In genomic region chr1:95072532-95073419, GRCh38 we compare ENCODE assay signal across 1 cellular context.
TF ChIP-seq lines count a peak whose summit lies in the region.

ALG14 (minus strand) TSS chr1:95072951; CDS start chr1:95072898, 53 bp downstream.

TF ChIP-seq in K562, 482 proteins besides CTCF, POLR2A, EP300 and RAD21 (continued from another document and continues in another):
- TF ChIP-seq, protein P1, sequence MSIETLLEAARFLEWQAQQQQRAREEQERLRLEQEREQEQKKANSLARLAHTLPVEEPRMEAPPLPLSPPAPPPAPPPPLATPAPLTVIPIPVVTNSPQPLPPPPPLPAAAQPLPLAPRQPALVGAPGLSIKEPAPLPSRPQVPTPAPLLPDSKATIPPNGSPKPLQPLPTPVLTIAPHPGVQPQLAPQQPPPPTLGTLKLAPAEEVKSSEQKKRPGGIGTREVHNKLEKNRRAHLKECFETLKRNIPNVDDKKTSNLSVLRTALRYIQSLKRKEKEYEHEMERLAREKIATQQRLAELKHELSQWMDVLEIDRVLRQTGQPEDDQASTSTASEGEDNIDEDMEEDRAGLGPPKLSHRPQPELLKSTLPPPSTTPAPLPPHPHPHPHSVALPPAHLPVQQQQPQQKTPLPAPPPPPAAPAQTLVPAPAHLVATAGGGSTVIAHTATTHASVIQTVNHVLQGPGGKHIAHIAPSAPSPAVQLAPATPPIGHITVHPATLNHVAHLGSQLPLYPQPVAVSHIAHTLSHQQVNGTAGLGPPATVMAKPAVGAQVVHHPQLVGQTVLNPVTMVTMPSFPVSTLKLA (conservative IDR thresholded peaks at IDR 0.05): peak; percentile 86 to 90
- TF ChIP-seq, protein P2, sequence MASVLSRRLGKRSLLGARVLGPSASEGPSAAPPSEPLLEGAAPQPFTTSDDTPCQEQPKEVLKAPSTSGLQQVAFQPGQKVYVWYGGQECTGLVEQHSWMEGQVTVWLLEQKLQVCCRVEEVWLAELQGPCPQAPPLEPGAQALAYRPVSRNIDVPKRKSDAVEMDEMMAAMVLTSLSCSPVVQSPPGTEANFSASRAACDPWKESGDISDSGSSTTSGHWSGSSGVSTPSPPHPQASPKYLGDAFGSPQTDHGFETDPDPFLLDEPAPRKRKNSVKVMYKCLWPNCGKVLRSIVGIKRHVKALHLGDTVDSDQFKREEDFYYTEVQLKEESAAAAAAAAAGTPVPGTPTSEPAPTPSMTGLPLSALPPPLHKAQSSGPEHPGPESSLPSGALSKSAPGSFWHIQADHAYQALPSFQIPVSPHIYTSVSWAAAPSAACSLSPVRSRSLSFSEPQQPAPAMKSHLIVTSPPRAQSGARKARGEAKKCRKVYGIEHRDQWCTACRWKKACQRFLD (CRISPR knock-in tag; IDR thresholded peaks at IDR 0.05): peak; percentile 47; the same call in 1 of the 2 replicates
- TF ChIP-seq NFIX (CRISPR knock-in tag; IDR thresholded peaks at IDR 0.05; ENCODE audit: low read depth) (no peak), HBP1 (CRISPR knock-in tag; IDR thresholded peaks at IDR 0.05) (peak; percentile 77; the same call in 1 of the 2 replicates), ZNF830 (CRISPR knock-in tag; IDR thresholded peaks at IDR 0.05) (no peak), COPS2 (conservative IDR thresholded peaks at IDR 0.05) (no peak), WHSC1 (IDR thresholded peaks at IDR 0.05; ENCODE audit: low read length) (no peak), ZNF133 (CRISPR knock-in tag; IDR thresholded peaks at IDR 0.05) (no peak), HDAC8 (tag; IDR thresholded peaks at IDR 0.05) (no peak), ZNF280A (IDR thresholded peaks at IDR 0.05; ENCODE audit: low read depth, partially characterized antibody) (no peak), LCOR (CRISPR knock-in tag; IDR thresholded peaks at IDR 0.05) (peak; percentile 69; the same call in 1 of the 2 replicates), ZNF143 (CRISPR knock-in tag; IDR thresholded peaks at IDR 0.05) (peak; percentile 95), POLR3G (IDR thresholded peaks at IDR 0.05; ENCODE audit: extremely low read depth, insufficient read length, insufficient replicate concordance) (no peak), CBX3 (IDR thresholded peaks at IDR 0.05; ENCODE audit: borderline replicate concordance in 1 of 2, low read length in 2 of 2) (no peak; a peak in 1 of 3 replicates), ZNF431 (CRISPR knock-in tag; IDR thresholded peaks at IDR 0.05) (no peak), EWSR1 (IDR thresholded peaks at IDR 0.05; ENCODE audit: borderline replicate concordance, low read depth, partially characterized antibody) (no peak), TAF15 (IDR thresholded peaks at IDR 0.05; ENCODE audit: low read depth, low read length) (no peak), PCBP2 (IDR thresholded peaks at IDR 0.05; ENCODE audit: low read depth, low read length, poor library complexity, severe bottlenecking) (no peak), ILK (tag; IDR thresholded peaks at IDR 0.05; ENCODE audit: borderline replicate concordance, low read depth) (no peak), SETDB1 (IDR thresholded peaks at IDR 0.05; ENCODE audit: low read length) (peak; percentile 85), CREM (IDR thresholded peaks at IDR 0.05; ENCODE audit: low read depth) (peak; percentile 72), ZNF766 (CRISPR knock-in tag; conservative IDR thresholded peaks at IDR 0.05) (peak; percentile 68), ZNF785 (CRISPR knock-in tag; IDR thresholded peaks at IDR 0.05) (no peak), ZNF184 (CRISPR knock-in tag; IDR thresholded peaks at IDR 0.05) (no peak), LEF1 (IDR thresholded peaks at IDR 0.05) (no peak), KLF10 (CRISPR knock-in tag; IDR thresholded peaks at IDR 0.05) (no peak), CHD2 (IDR thresholded peaks at IDR 0.05; ENCODE audit: low read depth, low read length) (no peak), ZNF592 (IDR thresholded peaks at IDR 0.05) (peak; percentile 54; the same call in 1 of the 2 replicates), KHSRP (IDR thresholded peaks at IDR 0.05) (no peak), RBM17 (IDR thresholded peaks at IDR 0.05; ENCODE audit: borderline replicate concordance, low read depth, low read length) (no peak), CBFA2T2 (conservative IDR thresholded peaks at IDR 0.05) (no peak), MED1 (CRISPR knock-in tag; IDR thresholded peaks at IDR 0.05; ENCODE audit: borderline replicate concordance) (no peak), RB1 (IDR thresholded peaks at IDR 0.05; ENCODE audit: low read depth) (no peak; the same call in 1 of the 2 replicates), TCF3 (CRISPR knock-in tag; IDR thresholded peaks at IDR 0.05) (no peak), MXD1 (CRISPR knock-in tag; IDR thresholded peaks at IDR 0.05; ENCODE audit: borderline replicate concordance, poor library complexity, severe bottlenecking) (no peak), FOXP4 (CRISPR knock-in tag; IDR thresholded peaks at IDR 0.05; ENCODE audit: borderline replicate concordance) (no peak), RBM25 (IDR thresholded peaks at IDR 0.05; ENCODE audit: low read depth, low read length, severe bottlenecking) (no peak), RBM34 (IDR thresholded peaks at IDR 0.05; ENCODE audit: borderline replicate concordance, insufficient read depth, low read length) (no peak), CHCHD3 (CRISPR knock-in tag; IDR thresholded peaks at IDR 0.05) (no peak), ZFP30 (CRISPR knock-in tag; IDR thresholded peaks at IDR 0.05; ENCODE audit: borderline replicate concordance) (no peak), ID3 (CRISPR knock-in tag; IDR thresholded peaks at IDR 0.05) (no peak), ID3 (tag; IDR thresholded peaks at IDR 0.05) (peak; percentile 78; the same call in 1 of the 2 replicates), MIER1 (IDR thresholded peaks at IDR 0.05; ENCODE audit: low read depth) (0 out of 2 replicates have a peak, but pooled peaks have one; percentile 20), NBN (IDR thresholded peaks at IDR 0.05; ENCODE audit: low read depth) (peak; percentile 83), ZKSCAN1 (IDR thresholded peaks at IDR 0.05; ENCODE audit: low read depth, low read length) (no peak), TEAD1 (CRISPR knock-in tag; IDR thresholded peaks at IDR 0.05) (0 out of 4 replicates have a peak, but pooled peaks of 1 of the 2 experiments have one; percentile 57), PURB (CRISPR knock-in tag; IDR thresholded peaks at IDR 0.05; ENCODE audit: low read depth) (no peak)
- TF ChIP-seq, protein P3, sequence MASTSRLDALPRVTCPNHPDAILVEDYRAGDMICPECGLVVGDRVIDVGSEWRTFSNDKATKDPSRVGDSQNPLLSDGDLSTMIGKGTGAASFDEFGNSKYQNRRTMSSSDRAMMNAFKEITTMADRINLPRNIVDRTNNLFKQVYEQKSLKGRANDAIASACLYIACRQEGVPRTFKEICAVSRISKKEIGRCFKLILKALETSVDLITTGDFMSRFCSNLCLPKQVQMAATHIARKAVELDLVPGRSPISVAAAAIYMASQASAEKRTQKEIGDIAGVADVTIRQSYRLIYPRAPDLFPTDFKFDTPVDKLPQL (IDR thresholded peaks at IDR 0.05; ENCODE audit: extremely low read depth, insufficient read length): no peak
- TF ChIP-seq, protein P4, sequence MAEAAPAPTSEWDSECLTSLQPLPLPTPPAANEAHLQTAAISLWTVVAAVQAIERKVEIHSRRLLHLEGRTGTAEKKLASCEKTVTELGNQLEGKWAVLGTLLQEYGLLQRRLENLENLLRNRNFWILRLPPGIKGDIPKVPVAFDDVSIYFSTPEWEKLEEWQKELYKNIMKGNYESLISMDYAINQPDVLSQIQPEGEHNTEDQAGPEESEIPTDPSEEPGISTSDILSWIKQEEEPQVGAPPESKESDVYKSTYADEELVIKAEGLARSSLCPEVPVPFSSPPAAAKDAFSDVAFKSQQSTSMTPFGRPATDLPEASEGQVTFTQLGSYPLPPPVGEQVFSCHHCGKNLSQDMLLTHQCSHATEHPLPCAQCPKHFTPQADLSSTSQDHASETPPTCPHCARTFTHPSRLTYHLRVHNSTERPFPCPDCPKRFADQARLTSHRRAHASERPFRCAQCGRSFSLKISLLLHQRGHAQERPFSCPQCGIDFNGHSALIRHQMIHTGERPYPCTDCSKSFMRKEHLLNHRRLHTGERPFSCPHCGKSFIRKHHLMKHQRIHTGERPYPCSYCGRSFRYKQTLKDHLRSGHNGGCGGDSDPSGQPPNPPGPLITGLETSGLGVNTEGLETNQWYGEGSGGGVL (CRISPR knock-in tag; IDR thresholded peaks at IDR 0.05): no peak
- TF ChIP-seq, protein P5, sequence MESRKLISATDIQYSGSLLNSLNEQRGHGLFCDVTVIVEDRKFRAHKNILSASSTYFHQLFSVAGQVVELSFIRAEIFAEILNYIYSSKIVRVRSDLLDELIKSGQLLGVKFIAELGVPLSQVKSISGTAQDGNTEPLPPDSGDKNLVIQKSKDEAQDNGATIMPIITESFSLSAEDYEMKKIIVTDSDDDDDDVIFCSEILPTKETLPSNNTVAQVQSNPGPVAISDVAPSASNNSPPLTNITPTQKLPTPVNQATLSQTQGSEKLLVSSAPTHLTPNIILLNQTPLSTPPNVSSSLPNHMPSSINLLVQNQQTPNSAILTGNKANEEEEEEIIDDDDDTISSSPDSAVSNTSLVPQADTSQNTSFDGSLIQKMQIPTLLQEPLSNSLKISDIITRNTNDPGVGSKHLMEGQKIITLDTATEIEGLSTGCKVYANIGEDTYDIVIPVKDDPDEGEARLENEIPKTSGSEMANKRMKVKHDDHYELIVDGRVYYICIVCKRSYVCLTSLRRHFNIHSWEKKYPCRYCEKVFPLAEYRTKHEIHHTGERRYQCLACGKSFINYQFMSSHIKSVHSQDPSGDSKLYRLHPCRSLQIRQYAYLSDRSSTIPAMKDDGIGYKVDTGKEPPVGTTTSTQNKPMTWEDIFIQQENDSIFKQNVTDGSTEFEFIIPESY (CRISPR knock-in tag; IDR thresholded peaks at IDR 0.05): 0 out of 2 replicates have a peak, but pooled peaks have one; percentile 38
